In genomic region chr1:205266584-205267305, GRCh38 we compare ENCODE assay signal across 1 cellular context.
TF ChIP-seq lines count a peak whose summit lies in the region.

No MANE protein-coding gene starts in this region.

TF ChIP-seq in WTC11, 78 proteins besides CTCF, POLR2A, EP300 and RAD21 (continued from another document):
- TF ChIP-seq USF2 (CRISPR knock-in tag; IDR thresholded peaks at IDR 0.05) (no peak), JUN (CRISPR knock-in tag; IDR thresholded peaks at IDR 0.05) (no peak), TP53 (CRISPR knock-in tag; IDR thresholded peaks at IDR 0.05) (no peak), ZNF219 (CRISPR knock-in tag; IDR thresholded peaks at IDR 0.05; ENCODE audit: borderline replicate concordance) (no peak), IRF1 (CRISPR knock-in tag; IDR thresholded peaks at IDR 0.05) (no peak)
